Comparison of ENCODE assay signal across 1 cellular context in genomic region chr6:24495516-24495847, GRCh38.
TF ChIP-seq lines count a peak whose summit lies in the region.

No MANE protein-coding gene starts in this region.

TF ChIP-seq in GM12878, 131 proteins besides CTCF, POLR2A, EP300 and RAD21 (continued from another document):
- TF ChIP-seq EGR1 (IDR thresholded peaks at IDR 0.05; ENCODE audit: borderline replicate concordance in 1 of 2, low read depth in 2 of 2, low read length in 2 of 2) (peak in 1 of 2 experiments; percentile 38; a peak in 1 of 3 replicates), CBFB (IDR thresholded peaks at IDR 0.05; ENCODE audit: low read depth) (no peak), FOXK2 (IDR thresholded peaks at IDR 0.05) (peak; percentile 40; the same call in 1 of the 2 replicates), GATAD2B (conservative IDR thresholded peaks at IDR 0.05; ENCODE audit: low read depth) (no peak), MTA2 (IDR thresholded peaks at IDR 0.05; ENCODE audit: low read depth) (peak; percentile 11; the same call in 1 of the 2 replicates), E2F8 (IDR thresholded peaks at IDR 0.05; ENCODE audit: low read depth, partially characterized antibody) (no peak), NBN (IDR thresholded peaks at IDR 0.05) (0 out of 2 replicates have a peak, but pooled peaks have one; percentile 31), MEF2B (IDR thresholded peaks at IDR 0.05; ENCODE audit: partially characterized antibody, poor library complexity, severe bottlenecking) (peak; percentile 50), SMC3 (IDR thresholded peaks at IDR 0.05; ENCODE audit: borderline replicate concordance, low read length) (no peak), CBX3 (IDR thresholded peaks at IDR 0.05; ENCODE audit: borderline replicate concordance, low read depth) (no peak), MLLT1 (IDR thresholded peaks at IDR 0.05) (0 out of 2 replicates have a peak, but pooled peaks have one; percentile 23), BRCA1 (IDR thresholded peaks at IDR 0.05; ENCODE audit: low read depth, low read length) (no peak), RAD51 (IDR thresholded peaks at IDR 0.05) (0 out of 2 replicates have a peak, but pooled peaks have one; percentile 57), MXI1 (IDR thresholded peaks at IDR 0.05; ENCODE audit: low read depth, low read length) (peak; percentile 61)
TF ChIP-seq in GM12878: peak in this region for 11.
